In the genomic region with DNA sequence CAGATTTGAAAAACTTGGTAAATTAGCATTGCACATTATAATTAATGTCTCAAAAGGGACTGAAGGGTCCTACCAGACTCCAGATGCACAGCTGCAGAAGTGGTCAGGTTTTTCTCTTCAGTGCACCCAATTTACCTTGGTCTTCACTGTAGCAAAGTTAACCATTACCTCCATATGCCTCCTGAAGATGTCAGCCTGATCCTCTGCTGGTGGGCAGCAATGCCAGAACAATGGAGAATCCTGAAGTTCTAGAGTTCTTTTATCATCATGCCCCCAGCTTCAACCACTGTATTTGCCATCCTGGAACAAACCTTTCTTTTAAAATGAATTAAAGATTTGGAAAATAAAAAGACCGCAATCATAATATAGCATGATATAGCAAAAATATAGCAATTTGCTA, we compare ENCODE assay signal across 17 cellular contexts.
"Had no signal": no experiment of that assay in that cellular context is flagged by ENCODE, and none has a peak within 500 bp of the region (broad histone marks: within the 10 kb centered on the region; RNA-seq: fewer than 3 reads in every experiment).

No MANE protein-coding gene starts in this region.

- H3K36me3 ChIP-seq: lower lobe of right lung, prostate gland, right atrium auricular region, sigmoid colon, stomach, thyroid gland had no signal

- H3K4me3 ChIP-seq: dorsolateral prefrontal cortex, lower lobe of right lung, prostate gland, right atrium auricular region, sigmoid colon, stomach, thyroid gland had no signal

- DNase-seq: dorsolateral prefrontal cortex; effector CD4-positive, alpha-beta T cell; hypothalamus; left ventricle myocardium superior; lower lobe of right lung; naive thymus-derived CD8-positive, alpha-beta T cell; nephron progenitor cell; nucleus accumbens; sigmoid colon; stimulated activated CD4-positive, alpha-beta T cell treated with anti-CD3 and anti-CD28 coated beads, Interleukin-2, amount 100 ng/mL, for 24 hours; stimulated activated CD4-positive, alpha-beta T cell treated with anti-CD3 and anti-CD28 coated beads, Interleukin-4, amount 100 ng/mL, for 24 hours; stimulated activated naive CD4-positive, alpha-beta T cell treated with Interleukin-2 at 50 U/mL for 16 hours; stomach; thyroid gland had no signal

- H3K4me1 ChIP-seq: lower lobe of right lung, prostate gland, right atrium auricular region, stomach, thyroid gland had no signal

- ATAC-seq: left ventricle myocardium superior; lower lobe of right lung; naive thymus-derived CD8-positive, alpha-beta T cell; stimulated activated effector memory CD8-positive, alpha-beta T cell treated with anti-CD3 and anti-CD28 coated beads, Interleukin-12 subunit alpha, Interleukin-12 subunit beta, amount 100 ng/mL, for 72 hours had no signal

- H3K9me3 ChIP-seq: lower lobe of right lung, prostate gland, right atrium auricular region, sigmoid colon, stomach, thyroid gland had no signal

- H3K27me3 ChIP-seq: right atrium auricular region, sigmoid colon, stomach, thyroid gland had no signal

- H3K27ac ChIP-seq: dorsolateral prefrontal cortex, lower lobe of right lung, prostate gland, right atrium auricular region, sigmoid colon, stomach, thyroid gland had no signal
